ENCODE assay signal across 16 cellular contexts in the genomic region with DNA sequence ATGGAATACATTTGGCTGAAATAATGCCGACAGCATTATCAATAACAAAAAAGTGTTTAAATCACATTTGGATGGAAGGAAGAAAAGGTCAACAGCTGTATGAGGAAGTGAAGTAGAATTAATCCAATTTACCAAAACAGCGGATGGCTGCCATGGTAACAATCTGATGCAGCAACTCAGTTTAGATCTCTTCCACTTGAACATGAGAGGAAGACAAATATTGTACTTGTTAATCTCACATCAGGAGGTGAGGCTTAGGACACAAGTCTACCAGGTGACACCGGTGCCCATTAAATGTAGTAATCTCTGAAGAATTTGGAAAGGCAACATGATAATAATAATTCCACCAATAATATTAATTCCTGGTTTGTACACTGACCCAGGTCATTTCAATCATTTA. TPM values are rescaled to one million over a fixed set of nuclear protein-coding genes. Genes with fewer than 3 reads are reported as not detected.
A peak's percentile ranks its signal among the peaks of the same experiment; 100 is the strongest.
DNase-seq lines count a peak whose midpoint lies in the region; ATAC-seq and TF ChIP-seq lines count a peak whose summit lies in the region.
"Had no signal": no experiment of that assay in that cellular context is flagged by ENCODE, and none has a peak within 500 bp of the region (broad histone marks: within the 10 kb centered on the region; RNA-seq: fewer than 3 reads in every experiment).

No MANE protein-coding gene starts in this region.

- H3K79me2 ChIP-seq in SK-N-SH (ENCODE audit: insufficient read depth) (no peaks in the 10 kb centered on the region), hepatocyte (peaks cover 31% of the 10 kb centered on the region)

- POLR2A ChIA-PET in SK-N-SH (lab: Yijun Ruan, JAX): no interaction called here

- peaks cover 0 to 4% of the 10 kb centered on the region in 2 donors for H3K9me3 Mint-ChIP-seq in natural killer cell

- H4K20me1 ChIP-seq in SK-N-SH (ENCODE audit: insufficient read depth): no peaks in the 10 kb centered on the region
- H4K20me1 ChIP-seq in hepatocyte (ENCODE audit: insufficient read depth, poor library complexity, severe bottlenecking): no peaks in the 10 kb centered on the region

- no peaks in the 10 kb centered on the region for H3K36me3 Mint-ChIP-seq in natural killer cell

- H3K4me2 ChIP-seq in SK-N-SH: no peak overlapping the region
- H3K4me2 ChIP-seq in hepatocyte: peak overlapping the region; percentile 94

- TF ChIP-seq CTCF in SK-N-SH (IDR thresholded peaks at IDR 0.05) (no peak), hepatocyte (IDR thresholded peaks at IDR 0.05; ENCODE audit: poor library complexity) (no peak), natural killer cell (IDR thresholded peaks at IDR 0.05) (no peak), esophagus muscularis mucosa (IDR thresholded peaks at IDR 0.05) (no peak)

- DNase-seq in SK-N-SH (peak; percentile 51), NCI-H69 (lab: John Stamatoyannopoulos, UW) (peak; percentile 84), hepatocyte (ENCODE audit: low spot score) (peak; percentile 38), natural killer cell (no peak), Right ventricle myocardium superior (no peak), left colon (no peak), esophagus muscularis mucosa (ENCODE audit: extremely low spot score) (no peak)
- DNase-seq: activated CD8-positive, alpha-beta T cell treated with anti-CD3 and anti-CD28 coated beads, Interleukin-2, amount 10 ng/mL, durations not matched to agents 7 days and 5 days; activated effector memory CD4-positive, alpha-beta T cell treated with anti-CD3 and anti-CD28 coated beads, Interleukin-2, amount 50 U/mL, for 16 hours; endodermal cell; head of caudate nucleus; left ventricle myocardium inferior; MM.1S; T-helper 2 cell had no signal

- H3K36me3 ChIP-seq in SK-N-SH (replicated peaks in 1 of 2; ENCODE audit: control insufficient read depth in 1 of 2, insufficient read depth in 2 of 2, low read length in 1 of 2): no peaks in the 10 kb centered on the region
- no peaks in the 10 kb centered on the region for H3K36me3 ChIP-seq in hepatocyte (replicated peaks; ENCODE audit: insufficient read depth, low read depth)
- H3K36me3 ChIP-seq in esophagus muscularis mucosa: no peaks in the 10 kb centered on the region
- H3K36me3 ChIP-seq: left ventricle myocardium inferior had no signal

- no peak overlapping the region for H3K27ac Mint-ChIP-seq in natural killer cell
- H3K27ac Mint-ChIP-seq: activated CD8-positive, alpha-beta T cell treated with anti-CD3 and anti-CD28 coated beads, Interleukin-2, amount 10 ng/mL, durations not matched to agents 7 days and 5 days; endodermal cell had no signal

- no peak overlapping the region for H2AFZ ChIP-seq in SK-N-SH (ENCODE audit: low read depth)
- no peak overlapping the region for H2AFZ ChIP-seq in hepatocyte

- H3K27ac ChIP-seq in SK-N-SH (ENCODE audit: low read depth in 2 of 2, low read length in 1 of 2) (no peak overlapping the region; a peak in 1 of 4 replicates), hepatocyte (peak overlapping the region; percentile 94), esophagus muscularis mucosa (replicated peaks in 1 of 4) (no peak overlapping the region)
- H3K27ac ChIP-seq: HL-60, left ventricle myocardium inferior had no signal

- TF ChIP-seq RAD21 in SK-N-SH (IDR thresholded peaks at IDR 0.05; ENCODE audit: low read length): no peak

- TF ChIP-seq POLR2A in esophagus muscularis mucosa (IDR thresholded peaks at IDR 0.05; ENCODE audit: low read depth): no peak

- CTCF ChIA-PET in SK-N-SH (lab: Yijun Ruan, JAX): interaction anchor here (1.0 kb wide), 2 partner anchors 14 to 25 kb away, joined by 3 to 5 read pairs; no protein-coding TSS in a partner anchor

- 60% methylated on average over 3 of the region's 3 CpGs for WGBS in SK-N-SH (ENCODE audit: low lambda C conversion rate)
- WGBS in hepatocyte (ENCODE audit: low lambda C conversion rate, missing lambda C conversion rate): 74% methylated on average over 3 of the region's 3 CpGs
- 81% methylated on average over 3 of the region's 3 CpGs for WGBS in esophagus muscularis mucosa

- H3K4me3 ChIP-seq in SK-N-SH (ENCODE audit: low read depth in 2 of 2, low read length in 1 of 2): no peak overlapping the region; a peak in 1 of 4 replicates
- no peak overlapping the region for H3K4me3 ChIP-seq in hepatocyte
- H3K4me3 ChIP-seq in esophagus muscularis mucosa: no peak overlapping the region
- H3K4me3 ChIP-seq: left ventricle myocardium inferior had no signal

- no peak overlapping the region for H3K9ac ChIP-seq in SK-N-SH

- H3K27me3 Mint-ChIP-seq in natural killer cell (ENCODE audit: low read depth in 2 of 2): peaks cover 17 to 36% of the 10 kb centered on the region in 2 donors

- H3K4me1 ChIP-seq in SK-N-SH (ENCODE audit: control insufficient read depth in 1 of 2, insufficient read depth in 2 of 2, low read depth in 1 of 2, low read length in 1 of 2): peaks cover 0 to 17% of the 10 kb centered on the region in 2 experiments; a peak in 2 of 4 replicates
- peaks cover 10% of the 10 kb centered on the region for H3K4me1 ChIP-seq in hepatocyte (ENCODE audit: insufficient read depth)
- H3K4me1 ChIP-seq in esophagus muscularis mucosa: peaks cover 10 to 20% (median 16%) of the 10 kb centered on the region in 4 donors

- H3K4me1 Mint-ChIP-seq in natural killer cell: no peaks in the 10 kb centered on the region
- H3K4me1 Mint-ChIP-seq: endodermal cell had no signal

- no peak for ATAC-seq in SK-N-SH treated with all-trans-retinoic acid at 6 μM for 48 hours
- ATAC-seq in natural killer cell: no peak
- ATAC-seq in Right ventricle myocardium superior (ENCODE audit: poor library complexity): no peak
- no peak for ATAC-seq in left colon
- ATAC-seq: activated CD8-positive, alpha-beta T cell treated with anti-CD3 and anti-CD28 coated beads, Interleukin-2, amount 10 ng/mL, durations not matched to agents 7 days and 5 days had no signal

- H3K27me3 ChIP-seq in SK-N-SH (ENCODE audit: insufficient read depth): peaks cover 19% of the 10 kb centered on the region; the same call in 1 of the 2 replicates
- peaks cover 9% of the 10 kb centered on the region for H3K27me3 ChIP-seq in hepatocyte
- H3K27me3 ChIP-seq in esophagus muscularis mucosa: peaks cover 0 to 61% (median 14%) of the 10 kb centered on the region in 4 donors

- no peaks in the 10 kb centered on the region for H3K9me3 ChIP-seq in SK-N-SH
- H3K9me3 ChIP-seq in hepatocyte (ENCODE audit: low read depth): no peaks in the 10 kb centered on the region
- H3K9me3 ChIP-seq in esophagus muscularis mucosa: peaks cover 0 to 3% (median 0%) of the 10 kb centered on the region in 4 donors

- H3K9me2 ChIP-seq in SK-N-SH (no peaks in the 10 kb centered on the region), hepatocyte (replicated peaks; ENCODE audit: insufficient read depth) (no peaks in the 10 kb centered on the region)

- H3K4me3 Mint-ChIP-seq in natural killer cell: no peak overlapping the region
- H3K4me3 Mint-ChIP-seq: activated CD8-positive, alpha-beta T cell treated with anti-CD3 and anti-CD28 coated beads, Interleukin-2, amount 10 ng/mL, durations not matched to agents 7 days and 5 days; endodermal cell had no signal

- intact Hi-C loops in natural killer cell (cut with micrococcal nuclease): no loop called here
- intact Hi-C loops in Right ventricle myocardium superior (cut with DNase I): no loop called here
- intact Hi-C loops in left colon (cut with DNase I, micrococcal nuclease): no loop called here
- intact Hi-C loops in esophagus muscularis mucosa (cut with DNase I): no loop called here

- H3F3A ChIP-seq in SK-N-SH (replicated peaks; ENCODE audit: insufficient read depth): no peaks in the 10 kb centered on the region

- TF ChIP-seq EP300 in SK-N-SH (IDR thresholded peaks at IDR 0.05; ENCODE audit: borderline replicate concordance in 1 of 2, low read depth in 1 of 2, low read length in 1 of 2) (no peak), esophagus muscularis mucosa (IDR thresholded peaks at IDR 0.05) (no peak)

TF ChIP-seq in SK-N-SH, 30 proteins besides CTCF, POLR2A, EP300 and RAD21:
- TF ChIP-seq MEF2A (IDR thresholded peaks at IDR 0.05; ENCODE audit: borderline replicate concordance, low read depth) (no peak), GATA2 (CRISPR knock-in tag; IDR thresholded peaks at IDR 0.05) (0 out of 2 replicates have a peak, but pooled peaks have one; percentile 16)

TF ChIP-seq in SK-N-SH treated with all-trans-retinoic acid at 6 μM for 48 hours, 23 proteins besides CTCF, POLR2A, EP300 and RAD21:
- TF ChIP-seq, protein P1, sequence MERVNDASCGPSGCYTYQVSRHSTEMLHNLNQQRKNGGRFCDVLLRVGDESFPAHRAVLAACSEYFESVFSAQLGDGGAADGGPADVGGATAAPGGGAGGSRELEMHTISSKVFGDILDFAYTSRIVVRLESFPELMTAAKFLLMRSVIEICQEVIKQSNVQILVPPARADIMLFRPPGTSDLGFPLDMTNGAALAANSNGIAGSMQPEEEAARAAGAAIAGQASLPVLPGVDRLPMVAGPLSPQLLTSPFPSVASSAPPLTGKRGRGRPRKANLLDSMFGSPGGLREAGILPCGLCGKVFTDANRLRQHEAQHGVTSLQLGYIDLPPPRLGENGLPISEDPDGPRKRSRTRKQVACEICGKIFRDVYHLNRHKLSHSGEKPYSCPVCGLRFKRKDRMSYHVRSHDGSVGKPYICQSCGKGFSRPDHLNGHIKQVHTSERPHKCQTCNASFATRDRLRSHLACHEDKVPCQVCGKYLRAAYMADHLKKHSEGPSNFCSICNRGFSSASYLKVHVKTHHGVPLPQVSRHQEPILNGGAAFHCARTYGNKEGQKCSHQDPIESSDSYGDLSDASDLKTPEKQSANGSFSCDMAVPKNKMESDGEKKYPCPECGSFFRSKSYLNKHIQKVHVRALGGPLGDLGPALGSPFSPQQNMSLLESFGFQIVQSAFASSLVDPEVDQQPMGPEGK (CRISPR knock-in tag; IDR thresholded peaks at IDR 0.05; ENCODE audit: borderline replicate concordance): no peak
- TF ChIP-seq CSDC2 (CRISPR knock-in tag; IDR thresholded peaks at IDR 0.05) (no peak), ARNTL (CRISPR knock-in tag; IDR thresholded peaks at IDR 0.05; ENCODE audit: borderline replicate concordance, low read depth) (no peak), PPARA (CRISPR knock-in tag; IDR thresholded peaks at IDR 0.05; ENCODE audit: borderline replicate concordance) (no peak), ISL1 (CRISPR knock-in tag; IDR thresholded peaks at IDR 0.05) (no peak)

RNA-seq across cellular contexts. Expression of a gene that starts 2.4 kb away (rescaled TPM):
- polyA plus RNA-seq in SK-N-SH (2012; rRNA removed) (0.08 TPM in 1 of 2 replicates, not detected in the other), hepatocyte (11.1 and 13.0 TPM in 2 replicates)
- 0.04 and 0.10 TPM in 2 replicates for polyA plus RNA-seq in SK-N-SH (2012; cell fraction: cytosol; rRNA removed)
- polyA plus RNA-seq in SK-N-SH (2012; cell fraction: nucleus; rRNA removed): 0.06 and 0.10 TPM in 2 replicates
- total RNA-seq in hepatocyte (18.1 and 18.9 TPM in 2 replicates), natural killer cell (not detected), Right ventricle myocardium superior (0.05 TPM), left colon (10 to 100 TPM; 51.1 to 54.6 TPM), esophagus muscularis mucosa (under 1 TPM; under 0.01 to 0.42 (median 0.24) TPM)
- total RNA-seq: activated CD8-positive, alpha-beta T cell treated with anti-CD3 and anti-CD28 coated beads, Interleukin-2, amount 10 ng/mL, durations not matched to agents 7 days and 5 days had no signal

Comparison
In these comparisons a context has a peak if more than half of its experiments do, and no peak if none do; other contexts are left out.
1. DNase-seq: peak in SK-N-SH (single experiment), NCI-H69 (single experiment) and hepatocyte (single experiment); none in natural killer cell (single experiment), Right ventricle myocardium superior (single experiment), left colon (0 of 2) and esophagus muscularis mucosa (single experiment).
2. RNA of a gene that starts 2.4 kb away (total RNA-seq): 51.1 to 54.6 TPM in left colon and 18.1 to 18.9 TPM in hepatocyte; under 0.01 to 0.42 TPM in esophagus muscularis mucosa, 0.05 TPM in Right ventricle myocardium superior (single experiment) and not detected in natural killer cell; every median in the first group is over 10 times any median in the second.